8 cellular contexts compared by ENCODE assay signal in genomic region chr4:92021203-92021602, GRCh38.
"Had no signal": no experiment of that assay in that cellular context is flagged by ENCODE, and none has a peak within 500 bp of the region (broad histone marks: within the 10 kb centered on the region; RNA-seq: fewer than 3 reads in every experiment).

No MANE protein-coding gene starts in this region.

- H3K4me3 Mint-ChIP-seq: GM23338, H9, IgD-negative memory B cell had no signal

- FAIRE-seq: H1, H54, HepG2 had no signal

- H3K27me3 Mint-ChIP-seq: IgD-negative memory B cell had no signal

- ATAC-seq: GM23338, HepG2 had no signal

- H3K4me3 ChIP-seq: GM23338 had no signal

- H3K27ac Mint-ChIP-seq: GM23338, H9, IgD-negative memory B cell had no signal

- H3K4me1 Mint-ChIP-seq: GM23338, H9, IgD-negative memory B cell had no signal

- H3K36me3 Mint-ChIP-seq: IgD-negative memory B cell had no signal

- DNase-seq: H9, HCEC 1CT, KBM-7 had no signal
